8 cellular contexts compared by ENCODE assay signal in genomic region chr12:49130151-49131050, GRCh38. TPM values are rescaled to one million over a fixed set of nuclear protein-coding genes. Genes with fewer than 3 reads are reported as not detected.
DNase-seq lines count a peak whose midpoint lies in the region; ATAC-seq and TF ChIP-seq lines count a peak whose summit lies in the region.

No MANE protein-coding gene starts in this region.

- H3K4me1 ChIP-seq in OCI-LY1 (ENCODE audit: insufficient read depth, low read length, severe bottlenecking), result peaks cover 29% of the 10 kb centered on the region
- peaks cover 33% of the 10 kb centered on the region for H3K4me1 ChIP-seq in mononuclear cell (ENCODE audit: insufficient read depth, low read length)

- H3K4me3 ChIP-seq in OCI-LY1 (ENCODE audit: low read depth, low read length, poor library complexity, severe bottlenecking) (peak overlapping the region; percentile 76), mononuclear cell (ENCODE audit: low read length) (peak overlapping the region; percentile 96)

- H3K9ac ChIP-seq in OCI-LY1 (ENCODE audit: low read length), result peak overlapping the region; percentile 98

- no peaks in the 10 kb centered on the region for H3K27me3 ChIP-seq in OCI-LY1 (ENCODE audit: insufficient read depth, low read length)
- no peaks in the 10 kb centered on the region for H3K27me3 ChIP-seq in mononuclear cell (ENCODE audit: insufficient read depth, low read length)

- no peaks in the 10 kb centered on the region for H4K20me1 ChIP-seq in OCI-LY1 (ENCODE audit: insufficient read depth, low read length)

- TF ChIP-seq CTCF in OCI-LY1 (IDR thresholded peaks at IDR 0.05; ENCODE audit: low read length), result peak; percentile 94

- DNase-seq in DMS 273 treated with DMSO at 0.1 percent for 48 hours (lab: John Stamatoyannopoulos, UW), result peak; percentile 54
- peak; percentile 84 for DNase-seq in HuH-7 (ENCODE audit: low spot score)
- DNase-seq in activated T-cell treated with anti-CD3 and anti-CD28 coated beads for 1 hour (ENCODE audit: low read depth), result peak; percentile 91
- DNase-seq in epidermal melanocyte (ENCODE audit: insufficient read length, low spot score), result peak; percentile 90
- peak; percentile 86 to 88 for DNase-seq in stimulated activated CD8-positive, alpha-beta memory T cell treated with anti-CD3 and anti-CD28 coated beads, Interleukin-2, amount 100 ng/mL, for 1 hour (ENCODE audit: low read depth in 2 of 2)

- H3F3A ChIP-seq in OCI-LY1 (ENCODE audit: insufficient read depth, low read length), result peaks cover 23% of the 10 kb centered on the region

- peak overlapping the region; percentile 99 for H3K27ac ChIP-seq in OCI-LY1 (ENCODE audit: low read depth, low read length, poor library complexity, severe bottlenecking)

- peaks cover 23% of the 10 kb centered on the region for H3K79me2 ChIP-seq in OCI-LY1 (ENCODE audit: insufficient read depth, low read length)

- H3K9me3 ChIP-seq in OCI-LY1 (ENCODE audit: low read length) (no peaks in the 10 kb centered on the region), mononuclear cell (ENCODE audit: low read depth, low read length) (no peaks in the 10 kb centered on the region)

- peak; percentile 50 for ATAC-seq in GM21526 (IDR thresholded peaks at IDR 0.05; ENCODE audit: low FRiP score, unreplicated experiment)

- no peak overlapping the region for H2AFZ ChIP-seq in OCI-LY1 (ENCODE audit: low read length)

- peaks cover 44% of the 10 kb centered on the region for H3K36me3 ChIP-seq in OCI-LY1 (ENCODE audit: insufficient read depth, low read length)

- H3K9me2 ChIP-seq in OCI-LY1 (ENCODE audit: low read depth, low read length), result no peaks in the 10 kb centered on the region

- H3K4me2 ChIP-seq in OCI-LY1 (ENCODE audit: low read length), result peak overlapping the region; percentile 85

RNA-seq across cellular contexts. Expression of gene TUBA1B, which starts 0.8 kb away (rescaled TPM):
- 216 TPM for total RNA-seq in mononuclear cell

RNA-seq across cellular contexts. Expression of gene LMBR1L, which starts 19.8 kb away (rescaled TPM):
- 133 TPM for total RNA-seq in mononuclear cell

RNA-seq across cellular contexts. Expression of gene DHH, which starts 35.8 kb away (rescaled TPM):
- 0.21 TPM for total RNA-seq in mononuclear cell

RNA-seq across cellular contexts. Expression of gene TUBA1A, which starts 58.5 kb away (rescaled TPM):
- 285 TPM for total RNA-seq in mononuclear cell

Comparison
In these comparisons a context has a peak if more than half of its experiments do, and no peak if none do; other contexts are left out.
1. Peak in every context shown above with its lines: DNase-seq, ATAC-seq, H3K4me3 ChIP-seq and H3K27ac ChIP-seq.